ENCODE assay signal across 1 cellular context in the genomic region with DNA sequence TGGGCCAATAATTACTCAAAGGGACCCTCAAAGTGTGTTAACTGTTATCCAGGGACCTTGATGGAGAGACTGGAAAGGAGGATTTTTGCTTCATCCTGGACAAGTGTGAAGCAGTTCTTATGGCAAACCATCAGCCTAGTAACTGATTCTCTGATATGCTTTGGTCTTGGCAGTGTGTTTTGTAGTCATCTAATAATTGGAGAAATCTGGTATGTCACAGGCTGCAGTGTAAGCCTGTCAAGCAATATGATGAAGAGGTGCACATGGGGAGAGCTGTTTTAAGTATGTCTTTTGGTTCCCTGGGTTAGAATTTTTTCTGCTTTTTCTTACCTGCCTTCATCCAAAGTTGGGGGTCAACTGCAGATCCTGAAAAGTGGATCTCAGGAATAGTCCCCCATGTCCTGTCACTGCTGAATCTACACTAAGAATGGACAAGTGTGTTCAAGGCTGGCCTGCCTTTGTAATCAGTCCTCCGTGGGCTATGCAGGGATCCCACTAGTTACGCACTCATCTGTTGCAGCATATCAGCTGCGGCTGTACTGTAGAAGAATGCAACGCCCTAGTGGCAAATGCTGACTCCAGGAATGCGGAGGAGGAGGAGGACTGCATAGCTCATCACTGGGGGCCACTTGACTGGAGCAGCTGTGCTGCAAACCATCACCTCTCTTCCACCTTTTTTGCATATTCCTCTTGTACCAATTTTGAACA.
A peak's percentile ranks its signal among the peaks of the same experiment; 100 is the strongest.
TF ChIP-seq lines count a peak whose summit lies in the region.

No MANE protein-coding gene starts in this region.

TF ChIP-seq in HEK293, 187 proteins besides CTCF, POLR2A, EP300 and RAD21 (continued from another document):
- TF ChIP-seq, protein P1, sequence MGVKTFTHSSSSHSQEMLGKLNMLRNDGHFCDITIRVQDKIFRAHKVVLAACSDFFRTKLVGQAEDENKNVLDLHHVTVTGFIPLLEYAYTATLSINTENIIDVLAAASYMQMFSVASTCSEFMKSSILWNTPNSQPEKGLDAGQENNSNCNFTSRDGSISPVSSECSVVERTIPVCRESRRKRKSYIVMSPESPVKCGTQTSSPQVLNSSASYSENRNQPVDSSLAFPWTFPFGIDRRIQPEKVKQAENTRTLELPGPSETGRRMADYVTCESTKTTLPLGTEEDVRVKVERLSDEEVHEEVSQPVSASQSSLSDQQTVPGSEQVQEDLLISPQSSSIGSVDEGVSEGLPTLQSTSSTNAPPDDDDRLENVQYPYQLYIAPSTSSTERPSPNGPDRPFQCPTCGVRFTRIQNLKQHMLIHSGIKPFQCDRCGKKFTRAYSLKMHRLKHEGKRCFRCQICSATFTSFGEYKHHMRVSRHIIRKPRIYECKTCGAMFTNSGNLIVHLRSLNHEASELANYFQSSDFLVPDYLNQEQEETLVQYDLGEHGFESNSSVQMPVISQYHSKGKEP (tag by site-specific recombination; IDR thresholded peaks at IDR 0.05) = peak; percentile 97
- no peak for TF ChIP-seq ZNF610 (tag by site-specific recombination; IDR thresholded peaks at IDR 0.05; ENCODE audit: borderline replicate concordance)
- peak; percentile 97 for TF ChIP-seq SCRT2 (tag by site-specific recombination; IDR thresholded peaks at IDR 0.05)
- peak; percentile 32; the same call in 1 of the 2 replicates for TF ChIP-seq ZBTB17 (tag by site-specific recombination; IDR thresholded peaks at IDR 0.05)
- no peak for TF ChIP-seq ZNF837 (tag by site-specific recombination; IDR thresholded peaks at IDR 0.05)
- peak; percentile 68 for TF ChIP-seq GLIS1 (tag by site-specific recombination; IDR thresholded peaks at IDR 0.05)
TF ChIP-seq in HEK293: peak in this region for 20.
